Comparison of ENCODE assay signal across 33 cellular contexts in genomic region chr17:3502466-3502865, GRCh38. TPM values are rescaled to one million over a fixed set of nuclear protein-coding genes. Genes with fewer than 3 reads are reported as not detected.
DNase-seq lines count a peak whose midpoint lies in the region; ATAC-seq and TF ChIP-seq lines count a peak whose summit lies in the region.
"Had no signal": no experiment of that assay in that cellular context is flagged by ENCODE, and none has a peak within 500 bp of the region (broad histone marks: within the 10 kb centered on the region; RNA-seq: fewer than 3 reads in every experiment).

No MANE protein-coding gene starts in this region.

- H3K4me3 ChIP-seq in fibroblast of villous mesenchyme (ENCODE audit: low read depth, low read length) (no peak overlapping the region), GM23338 (no peak overlapping the region)
- H3K4me3 ChIP-seq: adrenal gland, skin epidermis, vagina had no signal

- H3K27me3 ChIP-seq in GM23338 (ENCODE audit: insufficient read depth) = no peaks in the 10 kb centered on the region
- H3K27me3 ChIP-seq: adrenal gland, BE2C, brain microvascular endothelial cell, vagina had no signal

- H3K36me3 ChIP-seq in GM23338 (ENCODE audit: insufficient read depth) = no peaks in the 10 kb centered on the region
- H3K36me3 ChIP-seq: adrenal gland, BE2C, brain microvascular endothelial cell, vagina had no signal

- TF ChIP-seq CTCF in fibroblast of villous mesenchyme (IDR thresholded peaks at IDR 0.05; ENCODE audit: insufficient read depth, low read depth, low read length) = no peak
- no peak for TF ChIP-seq CTCF in GM23338 (conservative IDR thresholded peaks at IDR 0.05; ENCODE audit: low read depth in 2 of 2)
- no peak for TF ChIP-seq CTCF in HFFc6 (IDR thresholded peaks at IDR 0.05)

- ATAC-seq in GM23338 = no peak
- ATAC-seq: activated CD8-positive, alpha-beta T cell treated with anti-CD3 and anti-CD28 coated beads for 36 hours; CD8-positive, alpha-beta T cell; naive thymus-derived CD4-positive, alpha-beta T cell; Panc1 had no signal

- H3K27ac Mint-ChIP-seq in GM23338 (no peak overlapping the region), HFFc6 (no peak overlapping the region)
- H3K27ac Mint-ChIP-seq: activated CD8-positive, alpha-beta T cell treated with anti-CD3 and anti-CD28 coated beads for 36 hours; activated naive CD4-positive, alpha-beta T cell treated with anti-CD3 and anti-CD28 coated beads, Interleukin-2, amount 10 ng/mL, durations not matched to agents 7 days and 5 days; CD8-positive, alpha-beta T cell; H9; mesothelial cell of epicardium; naive thymus-derived CD4-positive, alpha-beta T cell had no signal

- H3K27ac ChIP-seq in GM23338 (ENCODE audit: low read depth) = no peak overlapping the region
- H3K27ac ChIP-seq: adrenal gland, brain microvascular endothelial cell, HL-60, KMS-11, skin epidermis, vagina had no signal

- H3K4me2 ChIP-seq in GM23338 = no peak overlapping the region
- H3K4me2 ChIP-seq: KMS-11 had no signal

- H3K4me1 ChIP-seq in GM23338 (ENCODE audit: insufficient read depth) = peaks cover 18% of the 10 kb centered on the region
- H3K4me1 ChIP-seq: adrenal gland, BE2C, vagina had no signal

- H3K27me3 Mint-ChIP-seq in GM23338 (ENCODE audit: insufficient read depth, low read depth, poor library complexity) = peaks cover 6% of the 10 kb centered on the region
- H3K27me3 Mint-ChIP-seq in HFFc6 (ENCODE audit: insufficient read depth) = peaks cover 8% of the 10 kb centered on the region
- H3K27me3 Mint-ChIP-seq: activated CD8-positive, alpha-beta T cell treated with anti-CD3 and anti-CD28 coated beads for 36 hours; activated naive CD4-positive, alpha-beta T cell treated with anti-CD3 and anti-CD28 coated beads, Interleukin-2, amount 10 ng/mL, durations not matched to agents 7 days and 5 days had no signal

- no peak overlapping the region for H2AFZ ChIP-seq in GM23338

- H3K9me2 ChIP-seq in GM23338 (ENCODE audit: insufficient read depth) = peaks cover 2% of the 10 kb centered on the region

- H3F3A ChIP-seq in GM23338 (replicated peaks; ENCODE audit: low read depth) = no peaks in the 10 kb centered on the region

- DNase-seq in RPMI7951 (ENCODE audit: low read depth) (peak; percentile 32), fibroblast of villous mesenchyme (ENCODE audit: low read depth) (peak; percentile 20), midbrain (lab: John Stamatoyannopoulos, UW) (peak; percentile 78), superior temporal gyrus (ENCODE audit: extremely low spot score) (peak; percentile 90), NCI-H446 treated with DMSO at 0.1 percent for 48 hours (lab: John Stamatoyannopoulos, UW) (no peak), GM23338 (ENCODE audit: low spot score) (no peak), HFFc6 (no peak)
- no peak for DNase-seq in activated effector memory CD4-positive, alpha-beta T cell treated with anti-CD3 and anti-CD28 coated beads, Interleukin-2, amount 50 U/mL, for 16 hours
- DNase-seq: ACHN; activated CD8-positive, alpha-beta T cell treated with anti-CD3 and anti-CD28 coated beads for 36 hours; activated naive CD4-positive, alpha-beta T cell treated with anti-CD3 and anti-CD28 coated beads, Interleukin-2, amount 10 ng/mL, durations not matched to agents 7 days and 5 days; adrenal gland; BE2C; brain microvascular endothelial cell; CD8-positive, alpha-beta T cell; H9; naive thymus-derived CD4-positive, alpha-beta T cell; NCI-H1417 treated with DMSO at 0.1 percent for 48 hours; NCI-H2081; NCI-H2227 treated with DMSO at 0.1 percent for 48 hours; NCI-H69; SHP77; stimulated activated naive CD4-positive, alpha-beta T cell had no signal

- no peaks in the 10 kb centered on the region for H3K79me2 ChIP-seq in GM23338 (replicated peaks; ENCODE audit: insufficient read depth)

- peaks cover 14% of the 10 kb centered on the region for H3K9me3 Mint-ChIP-seq in GM23338
- H3K9me3 Mint-ChIP-seq in HFFc6 = peaks cover 8% of the 10 kb centered on the region; the same call in 1 of the 2 replicates
- H3K9me3 Mint-ChIP-seq: activated CD8-positive, alpha-beta T cell treated with anti-CD3 and anti-CD28 coated beads for 36 hours; activated naive CD4-positive, alpha-beta T cell treated with anti-CD3 and anti-CD28 coated beads, Interleukin-2, amount 10 ng/mL, durations not matched to agents 7 days and 5 days; CD8-positive, alpha-beta T cell had no signal

- H3K4me3 Mint-ChIP-seq in GM23338 (no peak overlapping the region), HFFc6 (no peak overlapping the region)
- H3K4me3 Mint-ChIP-seq: activated CD8-positive, alpha-beta T cell treated with anti-CD3 and anti-CD28 coated beads for 36 hours; activated naive CD4-positive, alpha-beta T cell treated with anti-CD3 and anti-CD28 coated beads, Interleukin-2, amount 10 ng/mL, durations not matched to agents 7 days and 5 days; CD8-positive, alpha-beta T cell; H9; mesothelial cell of epicardium; naive thymus-derived CD4-positive, alpha-beta T cell had no signal

- no peaks in the 10 kb centered on the region for H4K20me1 ChIP-seq in GM23338 (replicated peaks; ENCODE audit: insufficient read depth)

- H3K4me1 Mint-ChIP-seq in GM23338 (peaks cover 14% of the 10 kb centered on the region), HFFc6 (ENCODE audit: low read depth) (0 out of 2 replicates have a peak, but pooled peaks cover 7% of the 10 kb centered on the region)
- H3K4me1 Mint-ChIP-seq: activated naive CD4-positive, alpha-beta T cell treated with anti-CD3 and anti-CD28 coated beads, Interleukin-2, amount 10 ng/mL, durations not matched to agents 7 days and 5 days; mesothelial cell of epicardium; naive thymus-derived CD4-positive, alpha-beta T cell had no signal

- peaks cover 12% of the 10 kb centered on the region; the same call in 2 of the 3 replicates for H3K36me3 Mint-ChIP-seq in GM23338 (ENCODE audit: low read depth)
- peaks cover 5% of the 10 kb centered on the region; the same call in 1 of the 2 replicates for H3K36me3 Mint-ChIP-seq in HFFc6 (ENCODE audit: low read depth)
- H3K36me3 Mint-ChIP-seq: activated naive CD4-positive, alpha-beta T cell treated with anti-CD3 and anti-CD28 coated beads, Interleukin-2, amount 10 ng/mL, durations not matched to agents 7 days and 5 days; CD8-positive, alpha-beta T cell; mesothelial cell of epicardium; naive thymus-derived CD4-positive, alpha-beta T cell had no signal

RNA-seq across cellular contexts. Expression of gene ASPA, which starts 26.7 kb away (rescaled TPM):
- 0.10 and 1.2 TPM in 2 replicates for total RNA-seq in RPMI7951 (2014; rRNA removed; shearing (Covaris generic))
- total RNA-seq in fibroblast of villous mesenchyme = under 0.01 TPM in 2 replicates
- total RNA-seq in GM23338 (2014; rRNA removed; shearing (Covaris generic)) = 0.04 TPM in 1 of 2 replicates, not detected in the other
- 0.13 TPM in 1 of 2 replicates, not detected in the other for polyA plus RNA-seq in GM23338 (2016; fragmentation: Nextera tagmentation; extraction: Ambion mirVana)
- total RNA-seq in HFFc6 (2021; fragmentation: NEBNext Ultra II Directional; extraction: Animal tissue kit (Norgen Biotek cat#: 25700)) = not detected
- total RNA-seq: activated CD8-positive, alpha-beta T cell treated with anti-CD3 and anti-CD28 coated beads for 36 hours; CD8-positive, alpha-beta T cell; glomerular endothelial cell; H9; mesothelial cell of epicardium; naive thymus-derived CD4-positive, alpha-beta T cell; T-helper 2 cell treated with Interferon-gamma antibody and Interleukin-4, amounts not matched to agents 100 ng/mL and 5 ng/mL, for 36 hours had no signal
- polyA plus RNA-seq: keratinocyte; naive thymus-derived CD4-positive, alpha-beta T cell had no signal

RNA-seq across cellular contexts. Expression of gene SPATA22, which starts 30.8 kb away (rescaled TPM):
- total RNA-seq in RPMI7951 (2014; rRNA removed; shearing (Covaris generic)) = not detected in 2 replicates
- 1.3 and 3.5 TPM in 2 replicates for total RNA-seq in fibroblast of villous mesenchyme
- not detected in 2 replicates for total RNA-seq in GM23338 (2014; rRNA removed; shearing (Covaris generic))
- polyA plus RNA-seq in GM23338 (2016; fragmentation: Nextera tagmentation; extraction: Ambion mirVana) = not detected in 2 replicates
- not detected for total RNA-seq in HFFc6 (2021; fragmentation: NEBNext Ultra II Directional; extraction: Animal tissue kit (Norgen Biotek cat#: 25700))
- total RNA-seq: activated CD8-positive, alpha-beta T cell treated with anti-CD3 and anti-CD28 coated beads for 36 hours; CD8-positive, alpha-beta T cell; glomerular endothelial cell; H9; mesothelial cell of epicardium; renal cortical epithelial cell; T-helper 2 cell treated with Interferon-gamma antibody and Interleukin-4, amounts not matched to agents 100 ng/mL and 5 ng/mL, for 36 hours; vagina had no signal
- polyA plus RNA-seq: keratinocyte; naive thymus-derived CD4-positive, alpha-beta T cell had no signal

RNA-seq across cellular contexts. Expression of gene TRPV3, which starts 55.1 kb away (rescaled TPM):
- under 0.01 and 0.10 TPM in 2 replicates for total RNA-seq in RPMI7951 (2014; rRNA removed; shearing (Covaris generic))
- 0.43 and 1.3 TPM in 2 replicates for total RNA-seq in fibroblast of villous mesenchyme
- total RNA-seq in GM23338 (2014; rRNA removed; shearing (Covaris generic)) = 0.69 and 0.70 TPM in 2 replicates
- 0.15 and 0.82 TPM in 2 replicates for polyA plus RNA-seq in GM23338 (2016; fragmentation: Nextera tagmentation; extraction: Ambion mirVana)
- under 1 TPM in 5 of 6 experiments, not detected in 1; 0.07 to 0.66 (median 0.43) TPM for total RNA-seq in HFFc6 (2021; fragmentation: NEBNext Ultra II Directional; extraction: Animal tissue kit (Norgen Biotek cat#: 25700))
- polyA plus RNA-seq: naive thymus-derived CD4-positive, alpha-beta T cell had no signal

Comparison
In these comparisons a context has a peak if more than half of its experiments do, and no peak if none do; other contexts are left out.
1. DNase-seq: peak in RPMI7951 (single experiment), fibroblast of villous mesenchyme (single experiment), midbrain (single experiment) and superior temporal gyrus (single experiment); none in NCI-H446 treated with DMSO at 0.1 percent for 48 hours (single experiment), GM23338 (single experiment), HFFc6 (single experiment) and activated effector memory CD4-positive, alpha-beta T cell treated with anti-CD3 and anti-CD28 coated beads, Interleukin-2, amount 50 U/mL, for 16 hours (single experiment).